8 cellular contexts compared by ENCODE assay signal in the genomic region with DNA sequence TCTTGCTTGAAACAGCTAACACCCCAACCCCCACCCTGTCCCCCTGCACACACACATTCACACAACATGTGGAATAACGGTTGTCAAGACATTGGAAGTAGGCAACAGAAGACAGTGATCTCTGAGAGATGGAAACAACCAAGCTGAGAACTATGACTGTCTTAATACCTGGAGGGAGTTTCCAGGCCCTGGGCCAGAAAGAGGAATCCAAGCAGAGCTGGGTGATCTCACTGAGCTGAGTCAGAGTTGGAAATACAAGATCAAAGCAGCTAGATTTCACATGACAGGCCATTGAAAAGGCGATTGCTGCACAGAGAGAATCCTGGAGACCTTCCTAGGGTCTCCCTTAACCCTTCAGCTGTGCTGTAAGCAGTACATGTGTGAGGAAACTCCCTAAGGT.
DNase-seq lines count a peak whose midpoint lies in the region; ATAC-seq, FAIRE-seq and TF ChIP-seq lines count a peak whose summit lies in the region.

No MANE protein-coding gene starts in this region.

- H3K4me2 ChIP-seq in DND-41 (ENCODE audit: insufficient read depth, low read length): no peak overlapping the region
- H3K4me2 ChIP-seq in astrocyte (ENCODE audit: low read length): peak overlapping the region; percentile 43

- H3K4me3 Mint-ChIP-seq in astrocyte (ENCODE audit: unreplicated experiment): no peak overlapping the region

- DNase-seq in DND-41: no peak
- peak; percentile 81 for DNase-seq in astrocyte (ENCODE audit: low read depth)
- peak; percentile 96 for DNase-seq in renal cortical epithelial cell (ENCODE audit: low read depth)
- DNase-seq in NCI-H1092 treated with DMSO at 0.1 percent for 48 hours (lab: John Stamatoyannopoulos, UW): no peak
- no peak for DNase-seq in cortex of kidney (lab: John Stamatoyannopoulos, UW)
- DNase-seq in mesenteric fat pad (ENCODE audit: low spot score): no peak

- H4K20me1 ChIP-seq in DND-41 (ENCODE audit: insufficient read depth, low read length) (no peaks in the 10 kb centered on the region), astrocyte (ENCODE audit: insufficient read depth, low read length) (no peaks in the 10 kb centered on the region)

- H3K27ac Mint-ChIP-seq in astrocyte (ENCODE audit: unreplicated experiment): peak overlapping the region; percentile 98

- H3K27me3 Mint-ChIP-seq in astrocyte (ENCODE audit: low read depth, unreplicated experiment): no peaks in the 10 kb centered on the region

- H3K36me3 Mint-ChIP-seq in astrocyte (ENCODE audit: low read depth, unreplicated experiment): no peaks in the 10 kb centered on the region

- H3K79me2 ChIP-seq in DND-41 (ENCODE audit: insufficient read depth, low read length): no peaks in the 10 kb centered on the region
- no peaks in the 10 kb centered on the region for H3K79me2 ChIP-seq in astrocyte (ENCODE audit: insufficient read depth, low read length)

- no peak for FAIRE-seq in astrocyte (lab: Jason Lieb, UNC)

- H3K27ac ChIP-seq in DND-41 (ENCODE audit: low read length) (peak overlapping the region; percentile 46; the same call in 1 of the 2 replicates), astrocyte (ENCODE audit: low read depth, low read length) (peak overlapping the region; percentile 49)

- no peaks in the 10 kb centered on the region for H3K9me3 ChIP-seq in DND-41 (ENCODE audit: insufficient read depth, low read length, severe bottlenecking)
- H3K9me3 ChIP-seq in astrocyte (ENCODE audit: insufficient read depth, low read depth, low read length): no peaks in the 10 kb centered on the region

- no peak overlapping the region for H2AFZ ChIP-seq in DND-41 (ENCODE audit: low read depth, low read length)
- H2AFZ ChIP-seq in astrocyte (ENCODE audit: low read depth, low read length): no peak overlapping the region

- no peak for ATAC-seq in DND-41 (ENCODE audit: insufficient read depth, low read depth)
- ATAC-seq in GM21390 (IDR thresholded peaks at IDR 0.05; ENCODE audit: unreplicated experiment): peak; percentile 56
- ATAC-seq in HG03571 (IDR thresholded peaks at IDR 0.05; ENCODE audit: unreplicated experiment): peak; percentile 48

- H3K27me3 ChIP-seq in DND-41 (ENCODE audit: insufficient read depth, low read length, poor library complexity) (no peaks in the 10 kb centered on the region), astrocyte (ENCODE audit: insufficient read depth, low read length) (no peaks in the 10 kb centered on the region)

- H3K9me3 Mint-ChIP-seq in astrocyte (ENCODE audit: unreplicated experiment): no peaks in the 10 kb centered on the region

- H3K4me1 ChIP-seq in DND-41 (ENCODE audit: insufficient read depth, low read length): peaks cover 74% of the 10 kb centered on the region
- peaks cover 14% of the 10 kb centered on the region for H3K4me1 ChIP-seq in astrocyte (ENCODE audit: insufficient read depth, low read length)

- no peak overlapping the region for H3K4me3 ChIP-seq in DND-41 (ENCODE audit: low read depth in 1 of 2, low read length in 2 of 2)
- no peak overlapping the region for H3K4me3 ChIP-seq in astrocyte (ENCODE audit: insufficient read depth, low read depth, low read length)

- no peak overlapping the region for H3K9ac ChIP-seq in DND-41 (ENCODE audit: low read depth, low read length)
- H3K9ac ChIP-seq in astrocyte (ENCODE audit: low read length): no peak overlapping the region

- H3K36me3 ChIP-seq in DND-41 (ENCODE audit: insufficient read depth, low read length) (no peaks in the 10 kb centered on the region), astrocyte (ENCODE audit: insufficient read depth, low read length) (no peaks in the 10 kb centered on the region)

- TF ChIP-seq CTCF in DND-41 (IDR thresholded peaks at IDR 0.05; ENCODE audit: borderline replicate concordance, extremely low read depth, low read length, poor library complexity, severe bottlenecking) (no peak), astrocyte (IDR thresholded peaks at IDR 0.05; ENCODE audit: insufficient read depth, low read depth, low read length) (no peak)

- H3K4me1 Mint-ChIP-seq in astrocyte (ENCODE audit: low read depth, unreplicated experiment): peaks cover 26% of the 10 kb centered on the region

Comparison
In these comparisons a context has a peak if more than half of its experiments do, and no peak if none do; other contexts are left out.
1. DNase-seq: peak in astrocyte (single experiment) and renal cortical epithelial cell (single experiment); none in DND-41 (single experiment), NCI-H1092 treated with DMSO at 0.1 percent for 48 hours (single experiment), cortex of kidney (single experiment) and mesenteric fat pad (single experiment).